9 cellular contexts compared by ENCODE assay signal in the genomic region with DNA sequence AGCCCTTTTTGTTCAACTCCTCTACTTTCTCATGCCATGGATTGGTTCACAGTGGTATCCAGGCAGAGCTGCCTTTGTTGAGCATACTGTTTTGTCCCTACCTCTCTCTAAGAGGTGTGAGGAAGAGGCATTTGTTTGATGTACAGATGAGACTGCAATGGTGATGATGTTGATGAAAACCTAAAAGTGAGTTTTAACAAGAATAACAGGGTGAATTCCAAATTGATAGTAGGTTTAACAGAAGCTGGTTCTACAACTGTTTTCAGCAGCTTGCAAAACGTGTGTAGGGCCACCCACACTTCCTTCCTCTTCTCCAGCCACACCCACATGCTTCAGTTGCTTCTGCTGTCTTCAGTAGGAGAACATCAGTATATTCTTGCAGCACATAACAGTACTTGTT. TPM values are rescaled to one million over a fixed set of nuclear protein-coding genes. Genes with fewer than 3 reads are reported as not detected.
DNase-seq lines count a peak whose midpoint lies in the region; ATAC-seq, FAIRE-seq and TF ChIP-seq lines count a peak whose summit lies in the region.
"Had no signal": no experiment of that assay in that cellular context is flagged by ENCODE, and none has a peak within 500 bp of the region (broad histone marks: within the 10 kb centered on the region; RNA-seq: fewer than 3 reads in every experiment).

No MANE protein-coding gene starts in this region.

- peak; percentile 58 for DNase-seq in OCI-LY7 (ENCODE audit: low spot score)
- DNase-seq in activated naive CD4-positive, alpha-beta T cell treated with anti-CD3 and anti-CD28 coated beads, Interleukin-2, amount 50 U/mL, for 16 hours: peak; percentile 34
- peak; percentile 32 for DNase-seq in small intestine
- DNase-seq in NCI-H1436 (lab: John Stamatoyannopoulos, UW): no peak
- DNase-seq in H4 (ENCODE audit: low spot score): no peak
- no peak for DNase-seq in NCI-H187 treated with DMSO at 0.1 percent for 48 hours (lab: John Stamatoyannopoulos, UW)

- H3K27ac ChIP-seq in OCI-LY7 (ENCODE audit: low read depth, low read length, poor library complexity, severe bottlenecking) (no peak overlapping the region), small intestine (ENCODE audit: low read depth in 1 of 2, low read length in 1 of 2) (no peak overlapping the region)

- no peaks in the 10 kb centered on the region for H3K9me2 ChIP-seq in OCI-LY7 (ENCODE audit: insufficient read depth, low read length)

- ATAC-seq in GM18498 (IDR thresholded peaks at IDR 0.05; ENCODE audit: unreplicated experiment): peak; percentile 91
- peak; percentile 73 for ATAC-seq in HG02642 (IDR thresholded peaks at IDR 0.05; ENCODE audit: poor library complexity, unreplicated experiment)

- peak overlapping the region; percentile 53 for H3K4me2 ChIP-seq in OCI-LY7 (ENCODE audit: low read length)

- H3K9me3 ChIP-seq in OCI-LY7 (ENCODE audit: low read length): no peaks in the 10 kb centered on the region
- no peaks in the 10 kb centered on the region for H3K9me3 ChIP-seq in small intestine (ENCODE audit: control insufficient read depth, low read depth)
- H3K9me3 ChIP-seq: upper lobe of left lung had no signal

- 0 out of 2 replicates have a peak, but pooled peaks cover 6% of the 10 kb centered on the region for H4K20me1 ChIP-seq in OCI-LY7 (ENCODE audit: insufficient read depth, low read length)

- no peak for TF ChIP-seq CTCF in OCI-LY7 (conservative IDR thresholded peaks at IDR 0.05; ENCODE audit: low read length)

- BruUV-seq in OCI-LY7 (replicated peaks; lab: Mats Ljungman, UMichigan): no TSS peak

- POLR2A ChIA-PET in OCI-LY7 (lab: Charles Lee): interaction anchor here (0.6 to 2.6 kb wide), 6 partner anchors 9 to 410 kb away, joined by 3 to 7 read pairs (median 4); a partner anchor contains a TSS

- H3K36me3 ChIP-seq in OCI-LY7 (ENCODE audit: insufficient read depth, low read length) (peaks cover 3% of the 10 kb centered on the region; the same call in 1 of the 2 replicates), small intestine (ENCODE audit: control insufficient read depth in 2 of 2, insufficient read depth in 2 of 2, low read length in 2 of 2) (peaks cover 0 to 2% of the 10 kb centered on the region in 2 donors)

- peaks cover 62% of the 10 kb centered on the region; the same call in 1 of the 2 replicates for H3K79me2 ChIP-seq in OCI-LY7 (ENCODE audit: insufficient read depth, low read depth, low read length)

- no peak for FAIRE-seq in small intestine (lab: Jason Lieb, UNC)

- WGBS in small intestine, 3 donors: 4 to 5% (median 5%) methylated on average over 1 of the region's 1 CpG

- no peak overlapping the region for H3K4me3 ChIP-seq in OCI-LY7 (ENCODE audit: low read depth, low read length, poor library complexity, severe bottlenecking)
- H3K4me3 ChIP-seq in small intestine (ENCODE audit: low read depth in 1 of 2, low read length in 2 of 2): no peak overlapping the region
- H3K4me3 ChIP-seq: upper lobe of left lung had no signal

- CTCF ChIA-PET in OCI-LY7 (lab: Charles Lee; ENCODE audit: unreplicated experiment): no interaction called here

- no peaks in the 10 kb centered on the region for H3K27me3 ChIP-seq in small intestine (ENCODE audit: control insufficient read depth in 2 of 2, insufficient read depth in 2 of 2, low read length in 2 of 2)
- H3K27me3 ChIP-seq: upper lobe of left lung had no signal

- intact Hi-C loops in OCI-LY7 (cut with micrococcal nuclease; ENCODE audit: unreplicated experiment): no loop called here

- no peak overlapping the region for H2AFZ ChIP-seq in OCI-LY7 (ENCODE audit: low read length)

- H3K4me1 ChIP-seq in OCI-LY7 (ENCODE audit: insufficient read depth, low read length, poor library complexity, severe bottlenecking) (peaks cover 13% of the 10 kb centered on the region), small intestine (ENCODE audit: control insufficient read depth in 2 of 2, insufficient read depth in 1 of 2, low read depth in 1 of 2, low read length in 1 of 2) (peaks cover 17 to 18% of the 10 kb centered on the region in 2 donors)

RNA-seq across cellular contexts. Expression of a gene that starts 10.2 kb away (rescaled TPM):
- 13.2 and 15.5 TPM in 2 replicates for total RNA-seq in OCI-LY7 (2014; rRNA removed; shearing (Covaris generic))
- total RNA-seq in OCI-LY7 (2022): 15.5 and 16.3 TPM in 2 replicates
- polyA plus RNA-seq in small intestine: 10 to 100 TPM; 14.9 to 17.5 (median 17.2) TPM
- 9.2 and 11.4 TPM in 2 replicates for total RNA-seq in H4 (2014; rRNA removed; shearing (Covaris generic))

Comparison
In these comparisons a context has a peak if more than half of its experiments do, and no peak if none do; other contexts are left out.
1. DNase-seq: peak in OCI-LY7 (single experiment), activated naive CD4-positive, alpha-beta T cell treated with anti-CD3 and anti-CD28 coated beads, Interleukin-2, amount 50 U/mL, for 16 hours (single experiment) and small intestine (single experiment); none in NCI-H1436 (single experiment), H4 (single experiment) and NCI-H187 treated with DMSO at 0.1 percent for 48 hours (single experiment).